In the genomic region with DNA sequence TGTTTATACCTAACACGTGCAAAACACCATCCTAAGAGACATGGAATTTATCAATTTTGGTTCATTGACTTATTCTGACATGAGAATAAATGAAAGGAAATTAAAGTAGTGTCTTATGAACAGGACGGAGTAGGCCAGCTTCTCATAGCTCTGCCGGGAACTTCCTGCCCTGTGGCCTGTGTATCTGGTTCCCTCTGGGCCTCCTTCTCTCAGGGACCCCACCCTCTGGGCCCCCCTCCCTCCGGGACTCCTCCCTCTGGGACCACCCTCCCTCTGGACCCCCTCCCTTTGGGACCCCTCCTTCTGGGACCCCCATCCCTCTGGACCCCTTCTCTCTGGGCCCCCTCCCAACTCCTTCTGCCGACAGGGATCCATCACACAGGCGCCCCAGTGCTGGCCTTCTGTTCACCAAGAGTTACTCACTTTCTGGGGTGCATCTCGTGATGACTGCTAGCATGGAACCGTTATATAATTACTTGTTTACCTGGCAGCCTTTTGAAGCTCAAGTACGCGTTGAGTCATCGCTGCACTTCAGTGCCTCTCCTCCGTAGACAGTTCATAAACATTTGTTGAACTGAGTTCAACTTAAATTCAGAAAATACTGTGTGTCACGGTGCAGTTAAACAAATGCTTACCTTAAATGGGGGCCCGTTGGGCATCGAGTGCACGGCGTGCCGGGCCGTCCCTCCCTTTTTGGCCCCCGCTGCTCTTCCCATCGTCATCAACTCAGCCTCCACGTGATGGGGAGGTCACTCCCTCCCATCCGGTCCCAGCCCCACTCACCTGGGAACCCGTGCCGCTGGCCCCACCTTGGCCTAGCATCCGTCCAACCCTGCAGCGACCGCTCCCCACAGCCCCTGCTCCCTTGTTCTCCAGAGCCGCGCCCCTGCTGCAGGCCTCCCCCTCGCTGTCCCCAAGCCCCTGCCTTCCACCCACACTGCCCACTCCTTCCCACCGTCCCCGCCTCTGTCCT, we compare ENCODE assay signal across 1 cellular context.
A peak's percentile ranks its signal among the peaks of the same experiment; 100 is the strongest.
TF ChIP-seq lines count a peak whose summit lies in the region.

No MANE protein-coding gene starts in this region.

TF ChIP-seq in HepG2, 621 proteins besides CTCF, POLR2A, EP300 and RAD21 (continued from another document and continues in another):
- 0 out of 2 replicates have a peak, but pooled peaks have one; percentile 46 for TF ChIP-seq HNF1A (IDR thresholded peaks at IDR 0.05; ENCODE audit: low read depth)
- TF ChIP-seq HNF1A (CRISPR knock-in tag; IDR thresholded peaks at IDR 0.05; ENCODE audit: borderline replicate concordance): no peak
- peak; percentile 55 for TF ChIP-seq PHF5A (CRISPR knock-in tag; IDR thresholded peaks at IDR 0.05; ENCODE audit: low read depth, unreplicated experiment)
- TF ChIP-seq, protein P1, sequence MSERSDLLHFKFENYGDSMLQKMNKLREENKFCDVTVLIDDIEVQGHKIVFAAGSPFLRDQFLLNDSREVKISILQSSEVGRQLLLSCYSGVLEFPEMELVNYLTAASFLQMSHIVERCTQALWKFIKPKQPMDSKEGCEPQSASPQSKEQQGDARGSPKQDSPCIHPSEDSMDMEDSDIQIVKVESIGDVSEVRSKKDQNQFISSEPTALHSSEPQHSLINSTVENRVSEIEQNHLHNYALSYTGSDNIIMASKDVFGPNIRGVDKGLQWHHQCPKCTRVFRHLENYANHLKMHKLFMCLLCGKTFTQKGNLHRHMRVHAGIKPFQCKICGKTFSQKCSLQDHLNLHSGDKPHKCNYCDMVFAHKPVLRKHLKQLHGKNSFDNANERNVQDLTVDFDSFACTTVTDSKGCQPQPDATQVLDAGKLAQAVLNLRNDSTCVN (CRISPR knock-in tag; IDR thresholded peaks at IDR 0.05; ENCODE audit: borderline replicate concordance): 0 out of 2 replicates have a peak, but pooled peaks have one; percentile 66
- TF ChIP-seq PITX1 (CRISPR knock-in tag; IDR thresholded peaks at IDR 0.05): peak; percentile 16; the same call in 1 of the 2 replicates
- peak; percentile 70 for TF ChIP-seq ZKSCAN8 (CRISPR knock-in tag; IDR thresholded peaks at IDR 0.05; ENCODE audit: borderline replicate concordance)
- TF ChIP-seq ZNF468 (CRISPR knock-in tag; IDR thresholded peaks at IDR 0.05): no peak
- no peak for TF ChIP-seq HOXD1 (CRISPR knock-in tag; IDR thresholded peaks at IDR 0.05)
- TF ChIP-seq, protein P2, sequence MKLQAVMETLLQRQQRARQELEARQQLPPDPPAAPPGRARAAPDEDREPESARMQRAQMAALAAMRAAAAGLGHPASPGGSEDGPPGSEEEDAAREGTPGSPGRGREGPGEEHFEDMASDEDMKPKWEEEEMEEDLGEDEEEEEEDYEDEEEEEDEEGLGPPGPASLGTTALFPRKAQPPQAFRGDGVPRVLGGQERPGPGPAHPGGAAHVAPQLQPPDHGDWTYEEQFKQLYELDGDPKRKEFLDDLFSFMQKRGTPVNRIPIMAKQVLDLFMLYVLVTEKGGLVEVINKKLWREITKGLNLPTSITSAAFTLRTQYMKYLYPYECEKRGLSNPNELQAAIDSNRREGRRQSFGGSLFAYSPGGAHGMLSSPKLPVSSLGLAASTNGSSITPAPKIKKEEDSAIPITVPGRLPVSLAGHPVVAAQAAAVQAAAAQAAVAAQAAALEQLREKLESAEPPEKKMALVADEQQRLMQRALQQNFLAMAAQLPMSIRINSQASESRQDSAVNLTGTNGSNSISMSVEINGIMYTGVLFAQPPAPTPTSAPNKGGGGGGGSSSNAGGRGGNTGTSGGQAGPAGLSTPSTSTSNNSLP (IDR thresholded peaks at IDR 0.05; ENCODE audit: low read depth, low read length): 0 out of 2 replicates have a peak, but pooled peaks have one; percentile 33
- TF ChIP-seq, protein P3, sequence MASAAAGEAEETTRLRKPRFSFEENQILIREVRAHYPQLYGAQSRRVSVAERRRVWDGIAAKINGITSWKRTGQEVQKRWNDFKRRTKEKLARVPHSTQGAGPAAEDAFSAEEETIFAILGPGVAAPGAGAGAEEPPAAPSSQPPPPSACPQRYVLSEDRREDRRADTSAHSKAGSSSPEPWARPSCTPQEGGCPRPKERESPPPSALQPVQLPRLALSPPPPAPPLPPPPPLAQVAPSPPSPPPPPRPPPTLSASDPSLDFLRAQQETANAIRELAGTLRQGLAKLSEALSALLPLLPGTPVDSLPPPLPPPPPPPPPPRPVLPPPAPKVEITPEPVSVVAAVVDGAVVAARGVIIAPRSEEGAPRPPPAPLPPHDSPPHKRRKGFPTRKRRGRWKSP (CRISPR knock-in tag; IDR thresholded peaks at IDR 0.05): peak; percentile 83; the same call in 1 of the 2 replicates
- TF ChIP-seq ZNF670 (CRISPR knock-in tag; IDR thresholded peaks at IDR 0.05; ENCODE audit: borderline replicate concordance): 0 out of 2 replicates have a peak, but pooled peaks have one; percentile 36
- peak; percentile 93 for TF ChIP-seq ZNF878 (CRISPR knock-in tag; IDR thresholded peaks at IDR 0.05)
- peak; percentile 76; the same call in 1 of the 2 replicates for TF ChIP-seq POGK (CRISPR knock-in tag; conservative IDR thresholded peaks at IDR 0.05)
- TF ChIP-seq ISL2 (CRISPR knock-in tag; IDR thresholded peaks at IDR 0.05): peak; percentile 58; the same call in 1 of the 2 replicates
- TF ChIP-seq TEAD2 (CRISPR knock-in tag; IDR thresholded peaks at IDR 0.05): no peak
- no peak for TF ChIP-seq ATRX (CRISPR knock-in tag; IDR thresholded peaks at IDR 0.05; ENCODE audit: borderline replicate concordance)
- TF ChIP-seq, protein P4, sequence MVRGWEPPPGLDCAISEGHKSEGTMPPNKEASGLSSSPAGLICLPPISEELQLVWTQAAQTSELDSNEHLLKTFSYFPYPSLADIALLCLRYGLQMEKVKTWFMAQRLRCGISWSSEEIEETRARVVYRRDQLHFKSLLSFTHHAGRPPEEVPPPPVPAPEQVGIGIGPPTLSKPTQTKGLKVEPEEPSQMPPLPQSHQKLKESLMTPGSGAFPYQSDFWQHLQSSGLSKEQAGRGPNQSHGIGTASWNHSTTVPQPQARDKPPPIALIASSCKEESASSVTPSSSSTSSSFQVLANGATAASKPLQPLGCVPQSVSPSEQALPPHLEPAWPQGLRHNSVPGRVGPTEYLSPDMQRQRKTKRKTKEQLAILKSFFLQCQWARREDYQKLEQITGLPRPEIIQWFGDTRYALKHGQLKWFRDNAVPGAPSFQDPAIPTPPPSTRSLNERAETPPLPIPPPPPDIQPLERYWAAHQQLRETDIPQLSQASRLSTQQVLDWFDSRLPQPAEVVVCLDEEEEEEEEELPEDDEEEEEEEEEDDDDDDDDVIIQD (CRISPR knock-in tag; IDR thresholded peaks at IDR 0.05; ENCODE audit: low read depth): peak; percentile 94
- TF ChIP-seq CBX2 (IDR thresholded peaks at IDR 0.05; ENCODE audit: low read depth, low read length): no peak
- peak; percentile 73; the same call in 1 of the 2 replicates for TF ChIP-seq CBX2 (CRISPR knock-in tag; IDR thresholded peaks at IDR 0.05; ENCODE audit: low read depth)
- TF ChIP-seq GATAD2A (CRISPR knock-in tag; IDR thresholded peaks at IDR 0.05): peak; percentile 92
- no peak for TF ChIP-seq SUZ12 (IDR thresholded peaks at IDR 0.05; ENCODE audit: low read depth, low read length)
- TF ChIP-seq ZNF777 (CRISPR knock-in tag; IDR thresholded peaks at IDR 0.05): no peak
- peak; percentile 95; the same call in 1 of the 2 replicates for TF ChIP-seq ZNF430 (CRISPR knock-in tag; IDR thresholded peaks at IDR 0.05)
- TF ChIP-seq ZNF30 (CRISPR knock-in tag; IDR thresholded peaks at IDR 0.05): no peak
- no peak for TF ChIP-seq ZNF274 (CRISPR knock-in tag; IDR thresholded peaks at IDR 0.05)
- 0 out of 2 replicates have a peak, but pooled peaks have one; percentile 31 for TF ChIP-seq FOXA1 (IDR thresholded peaks at IDR 0.05)
- TF ChIP-seq FOXA1 (CRISPR knock-in tag; IDR thresholded peaks at IDR 0.05): peak; percentile 89
- TF ChIP-seq RFX1 (IDR thresholded peaks at IDR 0.05): no peak
- TF ChIP-seq MLX (CRISPR knock-in tag; IDR thresholded peaks at IDR 0.05): peak; percentile 75
- TF ChIP-seq ZNF207 (IDR thresholded peaks at IDR 0.05; ENCODE audit: borderline replicate concordance): no peak
- TF ChIP-seq, protein P5, sequence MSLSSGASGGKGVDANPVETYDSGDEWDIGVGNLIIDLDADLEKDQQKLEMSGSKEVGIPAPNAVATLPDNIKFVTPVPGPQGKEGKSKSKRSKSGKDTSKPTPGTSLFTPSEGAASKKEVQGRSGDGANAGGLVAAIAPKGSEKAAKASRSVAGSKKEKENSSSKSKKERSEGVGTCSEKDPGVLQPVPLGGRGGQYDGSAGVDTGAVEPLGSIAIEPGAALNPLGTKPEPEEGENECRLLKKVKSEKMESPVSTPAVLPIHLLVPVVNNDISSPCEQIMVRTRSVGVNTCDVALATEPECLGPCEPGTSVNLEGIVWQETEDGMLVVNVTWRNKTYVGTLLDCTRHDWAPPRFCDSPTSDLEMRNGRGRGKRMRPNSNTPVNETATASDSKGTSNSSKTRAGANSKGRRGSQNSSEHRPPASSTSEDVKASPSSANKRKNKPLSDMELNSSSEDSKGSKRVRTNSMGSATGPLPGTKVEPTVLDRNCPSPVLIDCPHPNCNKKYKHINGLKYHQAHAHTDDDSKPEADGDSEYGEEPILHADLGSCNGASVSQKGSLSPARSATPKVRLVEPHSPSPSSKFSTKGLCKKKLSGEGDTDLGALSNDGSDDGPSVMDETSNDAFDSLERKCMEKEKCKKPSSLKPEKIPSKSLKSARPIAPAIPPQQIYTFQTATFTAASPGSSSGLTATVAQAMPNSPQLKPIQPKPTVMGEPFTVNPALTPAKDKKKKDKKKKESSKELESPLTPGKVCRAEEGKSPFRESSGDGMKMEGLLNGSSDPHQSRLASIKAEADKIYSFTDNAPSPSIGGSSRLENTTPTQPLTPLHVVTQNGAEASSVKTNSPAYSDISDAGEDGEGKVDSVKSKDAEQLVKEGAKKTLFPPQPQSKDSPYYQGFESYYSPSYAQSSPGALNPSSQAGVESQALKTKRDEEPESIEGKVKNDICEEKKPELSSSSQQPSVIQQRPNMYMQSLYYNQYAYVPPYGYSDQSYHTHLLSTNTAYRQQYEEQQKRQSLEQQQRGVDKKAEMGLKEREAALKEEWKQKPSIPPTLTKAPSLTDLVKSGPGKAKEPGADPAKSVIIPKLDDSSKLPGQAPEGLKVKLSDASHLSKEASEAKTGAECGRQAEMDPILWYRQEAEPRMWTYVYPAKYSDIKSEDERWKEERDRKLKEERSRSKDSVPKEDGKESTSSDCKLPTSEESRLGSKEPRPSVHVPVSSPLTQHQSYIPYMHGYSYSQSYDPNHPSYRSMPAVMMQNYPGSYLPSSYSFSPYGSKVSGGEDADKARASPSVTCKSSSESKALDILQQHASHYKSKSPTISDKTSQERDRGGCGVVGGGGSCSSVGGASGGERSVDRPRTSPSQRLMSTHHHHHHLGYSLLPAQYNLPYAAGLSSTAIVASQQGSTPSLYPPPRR (CRISPR knock-in tag; IDR thresholded peaks at IDR 0.05; ENCODE audit: borderline replicate concordance): no peak
- TF ChIP-seq ZKSCAN1 (IDR thresholded peaks at IDR 0.05; ENCODE audit: low read length): no peak
- TF ChIP-seq, protein P6, sequence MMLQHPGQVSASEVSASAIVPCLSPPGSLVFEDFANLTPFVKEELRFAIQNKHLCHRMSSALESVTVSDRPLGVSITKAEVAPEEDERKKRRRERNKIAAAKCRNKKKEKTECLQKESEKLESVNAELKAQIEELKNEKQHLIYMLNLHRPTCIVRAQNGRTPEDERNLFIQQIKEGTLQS (CRISPR knock-in tag; IDR thresholded peaks at IDR 0.05): peak; percentile 92
- no peak for TF ChIP-seq E2F5 (CRISPR knock-in tag; conservative IDR thresholded peaks at IDR 0.05)
- no peak for TF ChIP-seq ZNF790 (CRISPR knock-in tag; IDR thresholded peaks at IDR 0.05; ENCODE audit: borderline replicate concordance)
- TF ChIP-seq HOXA5 (CRISPR knock-in tag; IDR thresholded peaks at IDR 0.05): peak; percentile 51; the same call in 1 of the 2 replicates
